In the genomic region with DNA sequence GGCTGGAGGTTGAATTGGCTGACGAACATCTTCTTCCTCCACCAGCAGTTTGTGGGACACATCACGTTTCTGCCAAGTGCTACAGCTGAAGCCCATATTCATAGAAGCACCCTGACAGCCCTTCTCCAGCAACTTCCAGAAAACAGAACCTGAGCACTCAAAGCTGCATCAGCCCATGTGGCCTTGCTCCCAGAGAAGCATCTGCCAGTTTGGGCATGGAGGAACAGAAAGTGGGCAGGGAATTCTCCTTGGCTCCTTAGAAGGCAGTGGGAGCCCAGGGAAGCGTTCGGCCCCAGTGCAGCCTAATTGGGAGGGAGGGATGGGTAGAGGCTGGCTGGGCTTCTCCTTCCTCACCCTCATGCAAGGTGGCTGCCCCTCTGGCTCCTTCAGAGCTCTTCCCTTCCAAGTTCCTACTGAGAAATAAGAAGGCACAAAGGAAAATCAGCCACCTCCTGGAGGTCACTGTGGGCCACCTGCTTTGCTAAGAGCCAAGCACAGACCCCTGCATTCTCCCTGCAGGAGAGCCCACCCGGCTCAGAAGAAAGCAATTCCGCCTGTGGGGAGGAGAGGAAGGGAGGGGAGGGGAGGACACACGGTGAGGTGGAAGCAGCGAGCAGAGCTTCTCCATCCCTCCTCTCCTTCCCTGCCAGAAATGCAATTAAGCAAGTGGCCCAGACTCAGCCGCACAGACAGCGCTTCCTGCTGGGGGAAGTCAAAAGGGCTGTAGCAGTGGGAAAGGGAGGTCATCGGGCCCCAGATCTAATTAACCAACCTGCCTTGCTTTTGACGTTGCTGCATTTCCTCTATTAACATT, we compare ENCODE assay signal across 1 cellular context.
TF ChIP-seq lines count a peak whose summit lies in the region.

No MANE protein-coding gene starts in this region.

TF ChIP-seq in GM23338, 12 proteins besides CTCF, POLR2A, EP300 and RAD21:
- TF ChIP-seq, protein P1, sequence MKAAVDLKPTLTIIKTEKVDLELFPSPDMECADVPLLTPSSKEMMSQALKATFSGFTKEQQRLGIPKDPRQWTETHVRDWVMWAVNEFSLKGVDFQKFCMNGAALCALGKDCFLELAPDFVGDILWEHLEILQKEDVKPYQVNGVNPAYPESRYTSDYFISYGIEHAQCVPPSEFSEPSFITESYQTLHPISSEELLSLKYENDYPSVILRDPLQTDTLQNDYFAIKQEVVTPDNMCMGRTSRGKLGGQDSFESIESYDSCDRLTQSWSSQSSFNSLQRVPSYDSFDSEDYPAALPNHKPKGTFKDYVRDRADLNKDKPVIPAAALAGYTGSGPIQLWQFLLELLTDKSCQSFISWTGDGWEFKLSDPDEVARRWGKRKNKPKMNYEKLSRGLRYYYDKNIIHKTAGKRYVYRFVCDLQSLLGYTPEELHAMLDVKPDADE (IDR thresholded peaks at IDR 0.05): no peak
